In genomic region chr15:50260969-50261496, GRCh38 we compare ENCODE assay signal across 1 cellular context.
TF ChIP-seq lines count a peak whose summit lies in the region.

No MANE protein-coding gene starts in this region.

TF ChIP-seq in GM23338, 12 proteins besides CTCF, POLR2A, EP300 and RAD21 (continued from another document):
- no peak for TF ChIP-seq ZNF462 (CRISPR knock-in tag; IDR thresholded peaks at IDR 0.05)
